23 cellular contexts compared by ENCODE assay signal in the genomic region with DNA sequence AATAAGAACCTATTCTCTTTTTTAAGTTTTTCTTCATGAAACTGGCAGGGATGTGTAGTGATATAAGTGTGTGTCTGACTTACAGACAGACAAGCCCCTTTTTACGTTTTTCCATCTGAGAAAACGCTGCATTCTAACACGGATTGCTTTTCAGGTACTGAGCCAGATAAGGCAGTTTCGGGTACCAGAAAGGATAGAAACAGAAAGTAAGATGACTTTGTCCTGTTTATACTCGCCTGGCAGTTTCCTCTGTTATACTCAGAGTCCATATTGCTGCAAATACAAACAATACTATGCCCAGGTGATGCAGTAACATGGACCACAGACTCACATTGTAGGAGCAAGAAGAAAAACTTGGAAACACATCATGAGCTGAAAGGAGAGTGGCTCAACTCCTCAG.
"Had no signal": no experiment of that assay in that cellular context is flagged by ENCODE, and none has a peak within 500 bp of the region (broad histone marks: within the 10 kb centered on the region; RNA-seq: fewer than 3 reads in every experiment).

No MANE protein-coding gene starts in this region.

- ATAC-seq: activated T-cell treated with anti-CD3 and anti-CD28 coated beads, Interleukin-2, amount 50 U/mL, for 4 hours; T-cell had no signal

- DNase-seq: activated CD4-positive, alpha-beta memory T cell treated with anti-CD3 and anti-CD28 coated beads for 36 hours; activated CD4-positive, alpha-beta T cell treated with anti-CD3 and anti-CD28 coated beads, Interleukin-2, amount 10 ng/mL, durations not matched to agents 7 days and 5 days; activated CD4-positive, CD25-positive, alpha-beta regulatory T cell; activated CD8-positive, alpha-beta memory T cell treated with anti-CD3 and anti-CD28 coated beads for 24 hours; activated gamma-delta T cell; activated naive CD4-positive, alpha-beta T cell treated with anti-CD3 and anti-CD28 coated beads for 36 hours; activated T-cell treated with anti-CD3 and anti-CD28 coated beads, Interleukin-2, amount 50 U/mL, for 4 hours; amygdala; MV-4-11; NCI-H1105; NCI-H1436; NCI-H1694 treated with DMSO at 0.1 percent for 48 hours; NCI-H2029 treated with DMSO at 0.1 percent for 48 hours; NCI-H345; NCI-H510A; NCI-H69; PC-9; SHP77 treated with DMSO at 0.1 percent for 48 hours; T-cell; T-helper 2 cell; T1000 had no signal

- H3K27ac Mint-ChIP-seq: activated CD4-positive, alpha-beta memory T cell treated with anti-CD3 and anti-CD28 coated beads for 36 hours; activated CD4-positive, alpha-beta T cell treated with anti-CD3 and anti-CD28 coated beads, Interleukin-2, amount 10 ng/mL, durations not matched to agents 7 days and 5 days; activated naive CD4-positive, alpha-beta T cell treated with anti-CD3 and anti-CD28 coated beads for 36 hours; activated naive CD8-positive, alpha-beta T cell; brain; T-cell had no signal

- H3K27ac ChIP-seq: PC-9 had no signal

- H3K4me3 ChIP-seq: PC-9 had no signal

- H3K4me1 Mint-ChIP-seq: activated CD4-positive, alpha-beta T cell treated with anti-CD3 and anti-CD28 coated beads, Interleukin-2, amount 10 ng/mL, durations not matched to agents 7 days and 5 days; brain; T-cell had no signal

- H3K4me2 ChIP-seq: PC-9 had no signal

- H2AFZ ChIP-seq: PC-9 had no signal

- H3K27me3 Mint-ChIP-seq: activated CD4-positive, alpha-beta memory T cell treated with anti-CD3 and anti-CD28 coated beads for 36 hours; activated CD4-positive, alpha-beta T cell treated with anti-CD3 and anti-CD28 coated beads, Interleukin-2, amount 10 ng/mL, durations not matched to agents 7 days and 5 days; activated naive CD8-positive, alpha-beta T cell; brain; T-cell had no signal

- H3K36me3 Mint-ChIP-seq: activated CD4-positive, alpha-beta memory T cell treated with anti-CD3 and anti-CD28 coated beads for 36 hours; activated naive CD8-positive, alpha-beta T cell; brain; T-cell had no signal

- H3K4me3 Mint-ChIP-seq: activated CD4-positive, alpha-beta memory T cell treated with anti-CD3 and anti-CD28 coated beads for 36 hours; activated CD4-positive, alpha-beta T cell treated with anti-CD3 and anti-CD28 coated beads, Interleukin-2, amount 10 ng/mL, durations not matched to agents 7 days and 5 days; activated naive CD4-positive, alpha-beta T cell treated with anti-CD3 and anti-CD28 coated beads for 36 hours; activated naive CD8-positive, alpha-beta T cell; activated T-cell treated with anti-CD3 and anti-CD28 coated beads, Interleukin-2, amount 50 U/mL, for 4 hours; brain; T-cell had no signal
